1 cellular context compared by ENCODE assay signal in the genomic region with DNA sequence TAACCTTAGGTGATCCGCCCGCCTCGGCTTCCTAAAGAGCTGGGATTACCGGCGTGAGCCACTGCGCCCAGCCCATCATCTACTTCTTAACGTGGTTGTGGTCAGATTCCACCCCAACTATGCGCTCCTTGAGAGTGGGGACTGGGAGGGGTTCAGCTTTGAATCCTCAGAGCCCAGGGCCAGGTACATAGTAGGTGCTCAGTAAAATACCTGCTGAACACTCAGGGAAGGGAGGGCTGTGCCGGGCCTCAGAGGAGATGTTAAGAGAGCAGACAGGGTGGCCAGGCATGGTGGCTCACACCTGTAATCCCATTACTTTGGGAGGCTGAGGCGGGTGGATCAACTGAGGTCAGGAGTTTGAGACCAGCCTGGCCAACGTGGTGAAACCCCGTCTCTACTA.
TF ChIP-seq lines count a peak whose summit lies in the region.

No MANE protein-coding gene starts in this region.

TF ChIP-seq in HEK293T, 16 proteins besides CTCF, POLR2A, EP300 and RAD21 (continued from another document):
- no peak for TF ChIP-seq SP1 (IDR thresholded peaks at IDR 0.05)
TF ChIP-seq in HEK293T: peak in this region for 0.
